In genomic region chr5:96128204-96128864, GRCh38 we compare ENCODE assay signal across 22 cellular contexts.
DNase-seq lines count a peak whose midpoint lies in the region; ATAC-seq, FAIRE-seq and TF ChIP-seq lines count a peak whose summit lies in the region.
"Had no signal": no experiment of that assay in that cellular context is flagged by ENCODE, and none has a peak within 500 bp of the region (broad histone marks: within the 10 kb centered on the region; RNA-seq: fewer than 3 reads in every experiment).

No MANE protein-coding gene starts in this region.

- CTCF ChIA-PET in HepG2 (lab: Yijun Ruan, JAX; ENCODE audit: low intra/inter-chr PET ratio, low total read pairs): no interaction called here

- H3K4me1 ChIP-seq in GM23248 (ENCODE audit: insufficient read depth) (peaks cover 72% of the 10 kb centered on the region), RWPE2 (ENCODE audit: insufficient read depth, poor library complexity, severe bottlenecking) (peaks cover 57% of the 10 kb centered on the region), HepG2 (ENCODE audit: insufficient read depth, low read length) (peaks cover 72% of the 10 kb centered on the region), neural progenitor cell (no peaks in the 10 kb centered on the region)
- H3K4me1 ChIP-seq: BE2C had no signal

- H3K9me3 ChIP-seq in GM23248 (ENCODE audit: low read depth) (no peaks in the 10 kb centered on the region), RWPE2 (ENCODE audit: severe bottlenecking) (no peaks in the 10 kb centered on the region), HepG2 (ENCODE audit: low read length) (no peaks in the 10 kb centered on the region), neural progenitor cell (ENCODE audit: low read depth) (no peaks in the 10 kb centered on the region)
- H3K9me3 ChIP-seq: BE2C had no signal

- H3K9me2 ChIP-seq in GM23248 (ENCODE audit: insufficient read depth): no peaks in the 10 kb centered on the region; the same call in 1 of the 2 replicates

- no peaks in the 10 kb centered on the region for H4K20me1 ChIP-seq in GM23248 (ENCODE audit: insufficient read depth)
- H4K20me1 ChIP-seq in HepG2 (ENCODE audit: insufficient read depth, low read length): no peaks in the 10 kb centered on the region
- H4K20me1 ChIP-seq in neural progenitor cell (ENCODE audit: low read depth): no peaks in the 10 kb centered on the region

- H3K27ac ChIP-seq in GM23248 (no peak overlapping the region), RWPE2 (ENCODE audit: poor library complexity, severe bottlenecking) (peak overlapping the region; percentile 85), HepG2 (ENCODE audit: extremely low read length, insufficient read depth, low read length) (peak overlapping the region; percentile 86), neural progenitor cell (no peak overlapping the region)
- H3K27ac ChIP-seq: 22Rv1, KMS-11, RWPE1 had no signal

- H3K79me2 ChIP-seq in GM23248 (ENCODE audit: insufficient read depth) (0 out of 2 replicates have a peak, but pooled peaks cover 22% of the 10 kb centered on the region), HepG2 (ENCODE audit: insufficient read depth, low read length) (peaks cover 6% of the 10 kb centered on the region), neural progenitor cell (ENCODE audit: low read depth) (no peaks in the 10 kb centered on the region)

- H3K4me3 ChIP-seq in GM23248: no peak overlapping the region
- no peak overlapping the region for H3K4me3 ChIP-seq in RWPE2 (ENCODE audit: severe bottlenecking)
- H3K4me3 ChIP-seq in HepG2 (replicated peaks in 1 of 3; ENCODE audit: insufficient read depth in 1 of 3, low read depth in 2 of 3, low read length in 3 of 3): no peak overlapping the region; a peak in 2 of 6 replicates
- H3K4me3 ChIP-seq in neural progenitor cell: no peak overlapping the region

- no peaks in the 10 kb centered on the region for H3K27me3 ChIP-seq in GM23248 (replicated peaks; ENCODE audit: insufficient read depth)
- no peaks in the 10 kb centered on the region for H3K27me3 ChIP-seq in RWPE2 (ENCODE audit: insufficient read depth, poor library complexity, severe bottlenecking)
- H3K27me3 ChIP-seq in HepG2 (ENCODE audit: control insufficient read depth in 1 of 2, insufficient read depth in 2 of 2, low read length in 2 of 2): no peaks in the 10 kb centered on the region
- H3K27me3 ChIP-seq in neural progenitor cell: no peaks in the 10 kb centered on the region
- H3K27me3 ChIP-seq: BE2C had no signal

- WGBS in GM23248 (ENCODE audit: low coverage in 1 of 2, low lambda C conversion rate in 2 of 2, missing lambda C conversion rate in 2 of 2), 2 experiments: 89 to 91% methylated on average over 6 of the region's 6 CpGs
- WGBS in HepG2 (ENCODE audit: low lambda C conversion rate): 33% methylated on average over 6 of the region's 6 CpGs

- no peak overlapping the region for H3K9ac ChIP-seq in GM23248
- H3K9ac ChIP-seq in HepG2 (ENCODE audit: insufficient read depth, low read depth, low read length): peak overlapping the region; percentile 26
- H3K9ac ChIP-seq in neural progenitor cell: no peak overlapping the region
- H3K9ac ChIP-seq: KMS-11 had no signal

- H2AFZ ChIP-seq in GM23248 (no peak overlapping the region), HepG2 (ENCODE audit: low read length) (no peak overlapping the region), neural progenitor cell (replicated peaks) (peak overlapping the region; percentile 4)

- DNase-seq in GM23248 (no peak), RWPE2 (ENCODE audit: low spot score) (no peak), HepG2 (ENCODE audit: low spot score) (no peak), neural progenitor cell (ENCODE audit: low spot score) (no peak), DMS114 treated with DMSO at 0.1 percent for 48 hours (lab: John Stamatoyannopoulos, UW; ENCODE audit: unreplicated experiment) (no peak), AG08395 (ENCODE audit: low spot score) (no peak), middle frontal gyrus (ENCODE audit: extremely low spot score, low spot score) (no peak), urothelium cell line (ENCODE audit: low spot score) (no peak)
- DNase-seq: BE2C, H7, NCI-H1048, NCI-H1417 treated with DMSO at 0.1 percent for 48 hours, NCI-H1694 treated with DMSO at 0.1 percent for 48 hours, NCI-H2081, NCI-H2227 treated with DMSO at 0.1 percent for 48 hours, SHP77 treated with DMSO at 0.1 percent for 48 hours, SW 1271 had no signal

- POLR2A ChIA-PET in HepG2 (lab: Yijun Ruan, JAX): interaction anchor here (1.4 to 2.6 kb wide), 2 partner anchors 11 to 59 kb away, joined by 5 to 12 read pairs; no protein-coding TSS in a partner anchor

- no peak overlapping the region for H3K4me3 Mint-ChIP-seq in neural progenitor cell
- H3K4me3 Mint-ChIP-seq: IgD-negative memory B cell had no signal

- in situ Hi-C loops in GM23248 (cut with MboI) (no loop called here), HepG2 (cut with HindIII; ENCODE audit: extremely low pct_ligation_motif_present, low pct_unique_long_range_greater_than_20kb) (no loop called here)

- H3F3A ChIP-seq in GM23248 (ENCODE audit: insufficient read depth): peaks cover 23% of the 10 kb centered on the region
- no peaks in the 10 kb centered on the region for H3F3A ChIP-seq in neural progenitor cell (ENCODE audit: low read depth)

- H3K36me3 ChIP-seq in GM23248 (ENCODE audit: low read depth) (no peaks in the 10 kb centered on the region), RWPE2 (ENCODE audit: low read depth) (no peaks in the 10 kb centered on the region), HepG2 (replicated peaks in 1 of 2; ENCODE audit: control insufficient read depth in 1 of 2, insufficient read depth in 2 of 2, low read length in 2 of 2) (no peaks in the 10 kb centered on the region), neural progenitor cell (no peaks in the 10 kb centered on the region)
- H3K36me3 ChIP-seq: BE2C had no signal

- no peaks in the 10 kb centered on the region for H3K9me3 Mint-ChIP-seq in neural progenitor cell

- TF ChIP-seq POLR2A in HepG2 (IDR thresholded peaks at IDR 0.05; ENCODE audit: insufficient read depth in 1 of 2, low read depth in 2 of 2, low read length in 2 of 2): no peak

- no peaks in the 10 kb centered on the region for H3K27me3 Mint-ChIP-seq in neural progenitor cell (ENCODE audit: insufficient read depth, low read depth)

- FAIRE-seq in HepG2 (lab: Jason Lieb, UNC) (peak; percentile 56), urothelium cell line (lab: Jason Lieb, UNC) (no peak)
- FAIRE-seq: GM18507 had no signal

- TF ChIP-seq EP300 in HepG2 (IDR thresholded peaks at IDR 0.05; ENCODE audit: low read depth in 2 of 2, low read length in 2 of 2) (peak in 1 of 2 experiments; percentile 39; a peak in 1 of 4 replicates), HepG2 (CRISPR knock-in tag; IDR thresholded peaks at IDR 0.05; ENCODE audit: borderline replicate concordance) (no peak)

- no TSS peak for BruUV-seq in HepG2 (replicated peaks; lab: Mats Ljungman, UMichigan)

- H3K4me1 Mint-ChIP-seq in neural progenitor cell: no peaks in the 10 kb centered on the region
- H3K4me1 Mint-ChIP-seq: IgD-negative memory B cell had no signal

- no peaks in the 10 kb centered on the region for H3K36me3 Mint-ChIP-seq in neural progenitor cell

- TF ChIP-seq RAD21 in HepG2 (CRISPR knock-in tag; IDR thresholded peaks at IDR 0.05): no peak

- intact Hi-C loops in HepG2 (cut with micrococcal nuclease; ENCODE audit: unreplicated experiment): no loop called here

- H3K27ac Mint-ChIP-seq in neural progenitor cell: no peak overlapping the region
- H3K27ac Mint-ChIP-seq: IgD-negative memory B cell had no signal

- ATAC-seq in RWPE2 (ENCODE audit: low read depth): no peak
- ATAC-seq in HepG2: peak; percentile 64

- TF ChIP-seq CTCF in RWPE2 (IDR thresholded peaks at IDR 0.05; ENCODE audit: poor library complexity, severe bottlenecking): no peak
- TF ChIP-seq CTCF in HepG2 (CRISPR knock-in tag; IDR thresholded peaks at IDR 0.05): no peak
- TF ChIP-seq CTCF in neural progenitor cell (IDR thresholded peaks at IDR 0.05): no peak

- H3K4me2 ChIP-seq in GM23248 (ENCODE audit: unreplicated experiment): peak overlapping the region; percentile 41
- H3K4me2 ChIP-seq in HepG2 (ENCODE audit: low read depth, low read length): peak overlapping the region; percentile 49
- H3K4me2 ChIP-seq in neural progenitor cell: no peak overlapping the region
- H3K4me2 ChIP-seq: KMS-11 had no signal

TF ChIP-seq in HepG2, 621 proteins besides CTCF, POLR2A, EP300 and RAD21 (continues in another document):
- TF ChIP-seq ZNF775 (CRISPR knock-in tag; IDR thresholded peaks at IDR 0.05; ENCODE audit: borderline replicate concordance) (peak; percentile 99), ZKSCAN1 (IDR thresholded peaks at IDR 0.05; ENCODE audit: low read length) (no peak), ARID5B (CRISPR knock-in tag; IDR thresholded peaks at IDR 0.05) (peak; percentile 32; the same call in 1 of the 2 replicates), NFIC (IDR thresholded peaks at IDR 0.05; ENCODE audit: low read length) (0 out of 2 replicates have a peak, but pooled peaks have one; percentile 32), LBX2 (CRISPR knock-in tag; IDR thresholded peaks at IDR 0.05; ENCODE audit: borderline replicate concordance) (no peak)

Comparison
In these comparisons a context has a peak if more than half of its experiments do, and no peak if none do; other contexts are left out.
1. H3K27ac ChIP-seq: peak in RWPE2 (single experiment) and HepG2 (single experiment); none in GM23248 (single experiment) and neural progenitor cell (single experiment).